ENCODE assay signal across 15 cellular contexts in the genomic region with DNA sequence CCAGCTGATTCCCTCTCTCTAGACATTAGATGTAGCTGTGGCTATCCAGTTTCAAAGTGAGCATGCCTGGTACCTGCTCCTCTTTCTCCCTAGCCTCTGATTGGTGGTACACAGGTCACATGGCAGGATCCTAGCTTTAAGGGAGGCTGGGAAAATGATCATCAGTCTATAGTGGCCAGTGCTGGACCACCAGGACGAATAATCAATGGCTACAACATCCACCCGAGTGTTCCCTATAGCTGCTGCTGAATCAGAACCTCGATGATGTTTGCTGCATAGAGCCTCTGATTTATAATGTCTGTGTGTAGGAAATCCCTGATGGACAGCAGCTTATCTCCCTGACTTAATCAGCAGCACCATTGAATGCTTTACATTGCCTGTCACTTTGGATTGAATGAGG.
"Had no signal": no experiment of that assay in that cellular context is flagged by ENCODE, and none has a peak within 500 bp of the region (broad histone marks: within the 10 kb centered on the region; RNA-seq: fewer than 3 reads in every experiment).

No MANE protein-coding gene starts in this region.

- H3K9me3 ChIP-seq: mucosa of descending colon had no signal

- H3K4me1 ChIP-seq: foreskin keratinocyte had no signal

- H3K4me3 ChIP-seq: mucosa of descending colon had no signal

- ATAC-seq: activated CD4-positive, alpha-beta T cell treated with anti-CD3 and anti-CD28 coated beads for 36 hours; activated CD8-positive, alpha-beta T cell treated with anti-CD3 and anti-CD28 coated beads for 36 hours; foreskin keratinocyte; left colon; mucosa of descending colon; naive thymus-derived CD8-positive, alpha-beta T cell; right cardiac atrium; stimulated activated naive CD8-positive, alpha-beta T cell treated with anti-CD3 and anti-CD28 coated beads, Interleukin-15, Interleukin-2, amounts not matched to agents 100 U/mL and 50 U/mL, for 24 hours had no signal

- H3K4me3 Mint-ChIP-seq: activated CD4-positive, alpha-beta T cell treated with anti-CD3 and anti-CD28 coated beads for 36 hours; activated CD8-positive, alpha-beta T cell treated with anti-CD3 and anti-CD28 coated beads for 36 hours; activated naive CD8-positive, alpha-beta T cell treated with anti-CD3 and anti-CD28 coated beads, Interleukin-2, amount 10 ng/mL, durations not matched to agents 7 days and 5 days; naive thymus-derived CD8-positive, alpha-beta T cell had no signal

- H3K27ac ChIP-seq: foreskin keratinocyte had no signal

- H3K27ac Mint-ChIP-seq: activated CD4-positive, alpha-beta T cell treated with anti-CD3 and anti-CD28 coated beads for 36 hours; activated CD8-positive, alpha-beta T cell treated with anti-CD3 and anti-CD28 coated beads for 36 hours; activated naive CD8-positive, alpha-beta T cell treated with anti-CD3 and anti-CD28 coated beads, Interleukin-2, amount 10 ng/mL, durations not matched to agents 7 days and 5 days; naive thymus-derived CD8-positive, alpha-beta T cell; progenitor cell of endocrine pancreas had no signal

- H3K9me3 Mint-ChIP-seq: activated CD8-positive, alpha-beta T cell treated with anti-CD3 and anti-CD28 coated beads for 36 hours; activated naive CD8-positive, alpha-beta T cell treated with anti-CD3 and anti-CD28 coated beads, Interleukin-2, amount 10 ng/mL, durations not matched to agents 7 days and 5 days had no signal

- DNase-seq: activated CD4-positive, alpha-beta T cell treated with anti-CD3 and anti-CD28 coated beads for 36 hours; activated CD8-positive, alpha-beta memory T cell treated with anti-CD3 and anti-CD28 coated beads, Interleukin-2, amount 50 U/mL, for 4 hours; activated CD8-positive, alpha-beta T cell treated with anti-CD3 and anti-CD28 coated beads for 36 hours; activated naive CD8-positive, alpha-beta T cell treated with anti-CD3 and anti-CD28 coated beads, Interleukin-2, amount 10 ng/mL, durations not matched to agents 7 days and 5 days; anterior cingulate cortex; foreskin keratinocyte; left colon; mucosa of descending colon; naive thymus-derived CD8-positive, alpha-beta T cell; nucleus accumbens; right cardiac atrium; stimulated activated CD4-positive, alpha-beta T cell treated with anti-CD3 and anti-CD28 coated beads, Interleukin-1b, Interleukin-23, amount 100 ng/mL, for 48 hours; stimulated activated naive CD8-positive, alpha-beta T cell treated with anti-CD3 and anti-CD28 coated beads, Interleukin-15, Interleukin-2, amounts not matched to agents 100 U/mL and 50 U/mL, for 24 hours; T-helper 2 cell had no signal

- H3K4me1 Mint-ChIP-seq: activated CD4-positive, alpha-beta T cell treated with anti-CD3 and anti-CD28 coated beads for 36 hours; activated naive CD8-positive, alpha-beta T cell treated with anti-CD3 and anti-CD28 coated beads, Interleukin-2, amount 10 ng/mL, durations not matched to agents 7 days and 5 days; naive thymus-derived CD8-positive, alpha-beta T cell had no signal

- H3K36me3 Mint-ChIP-seq: activated naive CD8-positive, alpha-beta T cell treated with anti-CD3 and anti-CD28 coated beads, Interleukin-2, amount 10 ng/mL, durations not matched to agents 7 days and 5 days had no signal

- H3K27me3 ChIP-seq: foreskin keratinocyte had no signal

- H3K27me3 Mint-ChIP-seq: activated CD4-positive, alpha-beta T cell treated with anti-CD3 and anti-CD28 coated beads for 36 hours; progenitor cell of endocrine pancreas had no signal
